ENCODE assay signal across 22 cellular contexts in the genomic region with DNA sequence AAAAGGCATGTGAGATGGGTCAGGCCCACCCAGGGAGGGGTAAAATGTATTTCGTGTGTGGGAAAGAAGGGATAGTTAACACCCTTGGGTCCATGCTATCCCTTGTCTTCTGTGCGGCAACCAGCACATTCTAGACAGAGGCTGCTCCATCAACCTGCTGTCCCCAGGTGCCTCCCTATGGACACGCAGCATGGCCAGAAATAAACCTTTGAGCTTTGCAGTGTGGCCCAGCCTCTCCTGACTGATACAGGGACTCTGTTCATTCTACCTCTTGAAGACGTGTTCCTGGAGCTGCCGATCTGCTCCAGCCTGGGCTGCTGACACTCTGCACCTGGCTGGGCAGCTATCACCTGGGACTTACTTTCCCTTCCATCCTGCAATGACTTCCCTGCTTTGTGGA.
"Had no signal": no experiment of that assay in that cellular context is flagged by ENCODE, and none has a peak within 500 bp of the region (broad histone marks: within the 10 kb centered on the region; RNA-seq: fewer than 3 reads in every experiment).

No MANE protein-coding gene starts in this region.

- H3K27me3 ChIP-seq: sigmoid colon, spleen, upper lobe of left lung had no signal

- H3K27ac ChIP-seq: esophagus squamous epithelium, parathyroid adenoma, sigmoid colon, spleen, thoracic aorta, upper lobe of left lung had no signal

- H2AFZ ChIP-seq: parathyroid adenoma had no signal

- H3K4me3 Mint-ChIP-seq: activated B cell treated with CpG ODN at 0.5 μM for 24 hours; activated CD8-positive, alpha-beta T cell treated with anti-CD3 and anti-CD28 coated beads, Interleukin-2, amount 10 ng/mL, durations not matched to agents 7 days and 5 days; activated naive CD8-positive, alpha-beta T cell treated with anti-CD3 and anti-CD28 coated beads for 36 hours; immature natural killer cell; stimulated activated naive B cell treated with anti-CD40 and anti-IgM and Interleukin-4, amounts not matched to agents 10 μg/mL and 1 μg/mL and 100 μg/mL, for 72 hours; T-helper 2 cell treated with Interferon-gamma antibody and Interleukin-4, amounts not matched to agents 5 μg/mL and 100 μg/mL, for 36 hours had no signal

- H3K9ac ChIP-seq: parathyroid adenoma had no signal

- H3K36me3 ChIP-seq: esophagus squamous epithelium, sigmoid colon, spleen, thoracic aorta, upper lobe of left lung had no signal

- H3K9me3 Mint-ChIP-seq: activated B cell treated with CpG ODN at 0.5 μM for 24 hours; immature natural killer cell; naive B cell; stimulated activated naive B cell treated with anti-CD40 and anti-IgM and Interleukin-4, amounts not matched to agents 10 μg/mL and 1 μg/mL and 100 μg/mL, for 72 hours had no signal

- H3K9me3 ChIP-seq: esophagus squamous epithelium, mucosa of descending colon, sigmoid colon, thoracic aorta, upper lobe of left lung had no signal

- H3K4me1 ChIP-seq: parathyroid adenoma had no signal

- DNase-seq: activated B cell treated with CpG ODN at 0.5 μM for 24 hours; activated CD4-positive, alpha-beta T cell treated with anti-CD3 and anti-CD28 coated beads for 48 hours; activated CD8-positive, alpha-beta T cell treated with anti-CD3 and anti-CD28 coated beads, Interleukin-2, amount 10 ng/mL, durations not matched to agents 7 days and 5 days; activated gamma-delta T cell treated with Interleukin-2 at 50 U/mL for 16 hours; activated naive CD8-positive, alpha-beta T cell treated with anti-CD3 and anti-CD28 coated beads for 36 hours; amniotic stem cell; dermis blood vessel endothelial cell; effector memory CD4-positive, alpha-beta T cell; esophagus squamous epithelium; immature natural killer cell; left ventricle myocardium superior; mucosa of descending colon; naive B cell; sigmoid colon; spleen; stimulated activated CD4-positive, alpha-beta T cell treated with anti-CD3 and anti-CD28 coated beads, Interleukin-4, amount 100 ng/mL, for 4 hours; stimulated activated naive B cell treated with anti-CD40 and anti-IgM and Interleukin-4, amounts not matched to agents 10 μg/mL and 1 μg/mL and 100 μg/mL, for 72 hours; SW 1271; upper lobe of left lung had no signal

- H3K4me3 ChIP-seq: esophagus squamous epithelium, mucosa of descending colon, sigmoid colon, spleen, thoracic aorta, upper lobe of left lung had no signal

- H3K27ac Mint-ChIP-seq: activated CD8-positive, alpha-beta T cell treated with anti-CD3 and anti-CD28 coated beads, Interleukin-2, amount 10 ng/mL, durations not matched to agents 7 days and 5 days; activated naive CD8-positive, alpha-beta T cell treated with anti-CD3 and anti-CD28 coated beads for 36 hours; stimulated activated naive B cell treated with anti-CD40 and anti-IgM and Interleukin-4, amounts not matched to agents 10 μg/mL and 1 μg/mL and 100 μg/mL, for 72 hours; T-helper 2 cell treated with Interferon-gamma antibody and Interleukin-4, amounts not matched to agents 5 μg/mL and 100 μg/mL, for 36 hours had no signal

- ATAC-seq: activated CD8-positive, alpha-beta T cell treated with anti-CD3 and anti-CD28 coated beads, Interleukin-2, amount 10 ng/mL, durations not matched to agents 7 days and 5 days; left ventricle myocardium superior; mucosa of descending colon; stimulated activated naive B cell treated with anti-CD40 and anti-IgM and Interleukin-4, amounts not matched to agents 10 μg/mL and 1 μg/mL and 100 μg/mL, for 72 hours had no signal

- H3K36me3 Mint-ChIP-seq: activated naive CD8-positive, alpha-beta T cell treated with anti-CD3 and anti-CD28 coated beads for 36 hours; immature natural killer cell; naive B cell; stimulated activated naive B cell treated with anti-CD40 and anti-IgM and Interleukin-4, amounts not matched to agents 10 μg/mL and 1 μg/mL and 100 μg/mL, for 72 hours had no signal

- H3K27me3 Mint-ChIP-seq: activated B cell treated with CpG ODN at 0.5 μM for 24 hours; activated naive CD8-positive, alpha-beta T cell treated with anti-CD3 and anti-CD28 coated beads for 36 hours; naive B cell; stimulated activated naive B cell treated with anti-CD40 and anti-IgM and Interleukin-4, amounts not matched to agents 10 μg/mL and 1 μg/mL and 100 μg/mL, for 72 hours had no signal

- H3K79me2 ChIP-seq: parathyroid adenoma had no signal
